ENCODE assay signal across 15 cellular contexts in genomic region chr4:9987749-9988346, GRCh38. TPM values are rescaled to one million over a fixed set of nuclear protein-coding genes. Genes with fewer than 3 reads are reported as not detected.
A peak's percentile ranks its signal among the peaks of the same experiment; 100 is the strongest.
DNase-seq lines count a peak whose midpoint lies in the region; ATAC-seq lines count a peak whose summit lies in the region.
"Had no signal": no experiment of that assay in that cellular context is flagged by ENCODE, and none has a peak within 500 bp of the region (broad histone marks: within the 10 kb centered on the region; RNA-seq: fewer than 3 reads in every experiment).

No MANE protein-coding gene starts in this region.

- WGBS in thymus, result 94% methylated on average over 5 of the region's 5 CpGs

- no peak overlapping the region for H3K4me3 ChIP-seq in thymus (ENCODE audit: low read length)
- H3K4me3 ChIP-seq: lung, SJCRH30 had no signal

- no peaks in the 10 kb centered on the region for H3K4me1 ChIP-seq in thymus (ENCODE audit: control insufficient read depth, insufficient read depth, low read length)
- H3K4me1 ChIP-seq: SJCRH30 had no signal

- H3K27me3 ChIP-seq in thymus (ENCODE audit: control insufficient read depth, insufficient read depth), result no peaks in the 10 kb centered on the region
- H3K27me3 ChIP-seq: SJCRH30 had no signal

- peak; percentile 79 for ATAC-seq in GM18868 (IDR thresholded peaks at IDR 0.05; ENCODE audit: unreplicated experiment)
- ATAC-seq in GM21515 (IDR thresholded peaks at IDR 0.05; ENCODE audit: unreplicated experiment), result peak; percentile 71
- peak; percentile 67 for ATAC-seq in HG03103 (IDR thresholded peaks at IDR 0.05; ENCODE audit: low read depth, unreplicated experiment)

- DNase-seq in germinal center (ENCODE audit: low spot score) (no peak), CD1c-positive myeloid dendritic cell (ENCODE audit: extremely low spot score) (no peak)
- no peak for DNase-seq in activated T-cell treated with anti-CD3 and anti-CD28 coated beads, Interleukin-2, amount 50 U/mL, for 48 hours
- DNase-seq: cerebellar nuclear complex, HFFc6, NCI-H1105, NCI-H82, SJCRH30, small intestine had no signal

- no peaks in the 10 kb centered on the region for H3K36me3 ChIP-seq in thymus (ENCODE audit: control insufficient read depth, insufficient read depth)
- H3K36me3 ChIP-seq: SJCRH30 had no signal

- H3K9me3 ChIP-seq in thymus (ENCODE audit: control insufficient read depth), result no peaks in the 10 kb centered on the region
- H3K9me3 ChIP-seq: SJCRH30 had no signal

- H3K27ac ChIP-seq in thymus (ENCODE audit: low read depth), result peak overlapping the region; percentile 33
- H3K27ac ChIP-seq: epithelial cell of prostate, SJCRH30 had no signal

RNA-seq across cellular contexts. Expression of gene SLC2A9, which starts 33.4 kb away (rescaled TPM):
- 8.6 TPM for polyA plus RNA-seq in thymus
